ENCODE assay signal across 9 cellular contexts in the genomic region with DNA sequence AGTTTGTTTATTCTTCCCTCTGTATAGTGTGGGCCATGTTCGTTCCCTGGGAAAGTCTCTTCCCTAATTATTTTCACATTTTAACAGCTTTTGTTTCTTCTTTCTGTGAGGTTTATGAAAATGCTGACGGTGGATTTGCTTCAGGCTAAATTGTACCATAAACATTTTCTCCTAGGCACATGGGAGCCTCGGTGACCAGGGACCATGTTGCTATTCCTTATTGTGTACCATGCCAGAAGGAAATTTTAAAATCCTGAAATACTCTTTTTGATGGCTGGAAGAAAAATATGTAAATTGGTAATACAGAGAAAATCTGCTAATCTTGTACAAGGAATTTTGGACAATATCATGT.
A peak's percentile ranks its signal among the peaks of the same experiment; 100 is the strongest.
DNase-seq lines count a peak whose midpoint lies in the region; ATAC-seq and TF ChIP-seq lines count a peak whose summit lies in the region.
"Had no signal": no experiment of that assay in that cellular context is flagged by ENCODE, and none has a peak within 500 bp of the region (broad histone marks: within the 10 kb centered on the region; RNA-seq: fewer than 3 reads in every experiment).

No MANE protein-coding gene starts in this region.

- CTCF ChIA-PET in Panc1 (lab: Charles Lee) = no interaction called here

- no peaks in the 10 kb centered on the region for H3K27me3 ChIP-seq in Panc1 (ENCODE audit: control insufficient read depth, insufficient read depth, low read length)
- no peaks in the 10 kb centered on the region for H3K27me3 ChIP-seq in muscle layer of duodenum (ENCODE audit: low read depth, low read length)
- H3K27me3 ChIP-seq in tibial nerve = no peaks in the 10 kb centered on the region

- H3K36me3 ChIP-seq in Panc1 (ENCODE audit: control insufficient read depth, insufficient read depth, low read length) (no peaks in the 10 kb centered on the region), muscle layer of duodenum (ENCODE audit: control insufficient read depth in 1 of 2, insufficient read depth in 2 of 2, low read length in 2 of 2) (no peaks in the 10 kb centered on the region), tibial nerve (no peaks in the 10 kb centered on the region)

- ATAC-seq in Panc1 (peak; percentile 20), HG03460 (IDR thresholded peaks at IDR 0.05; ENCODE audit: unreplicated experiment) (no peak)

- POLR2A ChIA-PET in Panc1 (lab: Charles Lee) = interaction anchor here (0.6 to 1.6 kb wide), 4 partner anchors 15 to 286 kb away, joined by 3 to 6 read pairs (median 4); partner anchors contain the start of gene JUN

- H3K9me3 ChIP-seq in Panc1 (ENCODE audit: control insufficient read depth, insufficient read depth, low read depth, low read length) (no peaks in the 10 kb centered on the region; the same call in 1 of the 2 replicates), muscle layer of duodenum (ENCODE audit: control insufficient read depth in 1 of 2, low read length in 2 of 2) (no peaks in the 10 kb centered on the region), tibial nerve (peaks cover 0 to 5% (median 0%) of the 10 kb centered on the region in 4 donors)

- intact Hi-C loops in Panc1 (cut with micrococcal nuclease; ENCODE audit: unreplicated experiment) = no loop called here

- in situ Hi-C loops in Panc1 (cut with HindIII; ENCODE audit: low pct_unique_long_range_greater_than_20kb, low sequenced_read_pairs) = no loop called here

- H3K4me1 ChIP-seq in Panc1 (ENCODE audit: control insufficient read depth, insufficient read depth, low read length) (peaks cover 14% of the 10 kb centered on the region), muscle layer of duodenum (ENCODE audit: control insufficient read depth in 1 of 2, insufficient read depth in 2 of 2, low read length in 2 of 2) (peaks cover 6 to 11% of the 10 kb centered on the region in 2 donors), tibial nerve (peaks cover 0 to 23% (median 18%) of the 10 kb centered on the region in 4 donors)

- TF ChIP-seq CTCF in Panc1 (IDR thresholded peaks at IDR 0.05) = no peak
- no peak for TF ChIP-seq CTCF in coronary artery (IDR thresholded peaks at IDR 0.05)
- no peak for TF ChIP-seq CTCF in tibial nerve (IDR thresholded peaks at IDR 0.05)

- BruUV-seq in Panc1 (replicated peaks; lab: Mats Ljungman, UMichigan) = no TSS peak

- H3K27ac ChIP-seq in Panc1 (ENCODE audit: low read length) = peak overlapping the region; percentile 82
- H3K27ac ChIP-seq in coronary artery = peak overlapping the region; percentile 35 to 73
- peak overlapping the region; percentile 79 for H3K27ac ChIP-seq in muscle layer of duodenum (ENCODE audit: low read length)
- peak overlapping the region; percentile 74 to 89 (median 83) for H3K27ac ChIP-seq in tibial nerve

- 9% methylated on average over 3 of the region's 3 CpGs for WGBS in tibial nerve, 2 donors

- no peak for TF ChIP-seq POLR2A in tibial nerve (IDR thresholded peaks at IDR 0.05)

- no peak for DNase-seq in Panc1 (ENCODE audit: low read depth, low spot score)
- no peak for DNase-seq in coronary artery (ENCODE audit: low spot score)
- DNase-seq in tibial nerve (ENCODE audit: low spot score in 2 of 2) = no peak
- DNase-seq in NCI-H1092 treated with DMSO at 0.1 percent for 48 hours (lab: John Stamatoyannopoulos, UW) = no peak
- DNase-seq in RKO (ENCODE audit: low spot score) = no peak
- DNase-seq: DMS79 treated with DMSO at 0.1 percent for 48 hours, SW 1271 had no signal

- no peak for TF ChIP-seq EP300 in tibial nerve (IDR thresholded peaks at IDR 0.05)

- H3K4me3 ChIP-seq in Panc1 (ENCODE audit: low read depth in 2 of 2, low read length in 2 of 2) (peak overlapping the region; percentile 12 to 46; a peak in 3 of 4 replicates), coronary artery (peak overlapping the region; percentile 29), muscle layer of duodenum (ENCODE audit: low read depth in 1 of 2, low read length in 2 of 2) (peak overlapping the region; percentile 13 to 21), tibial nerve (peak overlapping the region in 2 of 4 donors; percentile 6 to 30)
